26 cellular contexts compared by ENCODE assay signal in the genomic region with DNA sequence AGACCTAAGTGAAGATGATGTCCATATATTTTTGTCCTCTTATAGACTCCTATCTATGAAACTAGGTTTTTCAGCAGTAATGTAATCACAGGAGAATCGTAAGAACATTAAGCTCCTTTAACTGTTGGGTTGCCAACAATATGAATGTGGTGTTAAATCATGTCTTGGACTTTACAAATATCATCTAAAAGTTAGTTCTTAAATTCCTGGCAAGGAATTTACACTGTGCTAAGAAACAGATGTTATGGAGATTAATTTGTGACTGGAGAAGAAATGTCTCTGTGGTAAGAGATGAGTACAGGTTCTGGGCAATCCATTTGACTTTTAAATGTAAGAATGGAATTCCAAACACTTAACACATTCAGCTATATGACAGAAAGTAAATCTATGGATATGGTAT. TPM values are rescaled to one million over a fixed set of nuclear protein-coding genes. Genes with fewer than 3 reads are reported as not detected.
"Had no signal": no experiment of that assay in that cellular context is flagged by ENCODE, and none has a peak within 500 bp of the region (broad histone marks: within the 10 kb centered on the region; RNA-seq: fewer than 3 reads in every experiment).

No MANE protein-coding gene starts in this region.

- H3K9me3 ChIP-seq: breast epithelium, SJCRH30, SK-N-SH had no signal

- DNase-seq: activated CD4-positive, alpha-beta memory T cell treated with anti-CD3 and anti-CD28 coated beads for 36 hours; activated CD4-positive, alpha-beta T cell treated with anti-CD3 and anti-CD28 coated beads, Interleukin-2, amount 10 ng/mL, durations not matched to agents 7 days and 5 days; activated CD4-positive, CD25-positive, alpha-beta regulatory T cell; activated CD8-positive, alpha-beta memory T cell treated with anti-CD3 and anti-CD28 coated beads for 24 hours; activated effector memory CD4-positive, alpha-beta T cell treated with anti-CD3 and anti-CD28 coated beads, Interleukin-2, amount 50 U/mL, for 16 hours; activated naive CD4-positive, alpha-beta T cell treated with Interleukin-2 at 50 U/mL for 16 hours; activated naive CD8-positive, alpha-beta T cell treated with anti-CD3 and anti-CD28 coated beads for 36 hours; activated T-cell treated with anti-CD3 and anti-CD28 coated beads, Interleukin-2, amount 50 U/mL, for 4 hours; anterior cingulate cortex; caudate nucleus; NCI-H1092; NCI-H1930; NCI-H2171; NCI-H2227 treated with DMSO at 0.1 percent for 48 hours; NCI-H446 treated with DMSO at 0.1 percent for 48 hours; NCI-H524 treated with DMSO at 0.1 percent for 48 hours; Right ventricle myocardium superior; RPMI8226; SK-N-SH; T-helper 1 cell had no signal

- H3K9me3 Mint-ChIP-seq: activated T-cell treated with anti-CD3 and anti-CD28 coated beads, Interleukin-2, amount 50 U/mL, for 4 hours had no signal

- ATAC-seq: activated T-cell treated with anti-CD3 and anti-CD28 coated beads, Interleukin-2, amount 50 U/mL, for 4 hours had no signal

- H3K4me3 ChIP-seq: breast epithelium, SJCRH30 had no signal

- H3K36me3 ChIP-seq: breast epithelium, SJCRH30 had no signal

- H3K4me3 Mint-ChIP-seq: activated CD4-positive, alpha-beta memory T cell treated with anti-CD3 and anti-CD28 coated beads for 36 hours; activated CD4-positive, alpha-beta T cell treated with anti-CD3 and anti-CD28 coated beads, Interleukin-2, amount 10 ng/mL, durations not matched to agents 7 days and 5 days; activated naive CD8-positive, alpha-beta T cell treated with anti-CD3 and anti-CD28 coated beads for 36 hours; activated T-cell treated with anti-CD3 and anti-CD28 coated beads, Interleukin-2, amount 50 U/mL, for 4 hours had no signal

- H3K27ac Mint-ChIP-seq: activated CD4-positive, alpha-beta memory T cell treated with anti-CD3 and anti-CD28 coated beads for 36 hours; activated CD4-positive, alpha-beta T cell treated with anti-CD3 and anti-CD28 coated beads, Interleukin-2, amount 10 ng/mL, durations not matched to agents 7 days and 5 days; activated naive CD8-positive, alpha-beta T cell treated with anti-CD3 and anti-CD28 coated beads for 36 hours had no signal

- H3K27ac ChIP-seq: breast epithelium, KMS-11, SJCRH30, VCaP had no signal

- H3K4me1 ChIP-seq: breast epithelium had no signal

- H3K4me1 Mint-ChIP-seq: activated CD4-positive, alpha-beta T cell treated with anti-CD3 and anti-CD28 coated beads, Interleukin-2, amount 10 ng/mL, durations not matched to agents 7 days and 5 days had no signal

- H3K27me3 ChIP-seq: SJCRH30 had no signal

- H3K27me3 Mint-ChIP-seq: activated CD4-positive, alpha-beta memory T cell treated with anti-CD3 and anti-CD28 coated beads for 36 hours; activated CD4-positive, alpha-beta T cell treated with anti-CD3 and anti-CD28 coated beads, Interleukin-2, amount 10 ng/mL, durations not matched to agents 7 days and 5 days; activated naive CD8-positive, alpha-beta T cell treated with anti-CD3 and anti-CD28 coated beads for 36 hours had no signal

RNA-seq across cellular contexts. Expression of gene CNKSR2, which starts 34.6 kb away (rescaled TPM):
- total RNA-seq: MCF 10A, OCI-LY7 had no signal
